9 cellular contexts compared by ENCODE assay signal in the genomic region with DNA sequence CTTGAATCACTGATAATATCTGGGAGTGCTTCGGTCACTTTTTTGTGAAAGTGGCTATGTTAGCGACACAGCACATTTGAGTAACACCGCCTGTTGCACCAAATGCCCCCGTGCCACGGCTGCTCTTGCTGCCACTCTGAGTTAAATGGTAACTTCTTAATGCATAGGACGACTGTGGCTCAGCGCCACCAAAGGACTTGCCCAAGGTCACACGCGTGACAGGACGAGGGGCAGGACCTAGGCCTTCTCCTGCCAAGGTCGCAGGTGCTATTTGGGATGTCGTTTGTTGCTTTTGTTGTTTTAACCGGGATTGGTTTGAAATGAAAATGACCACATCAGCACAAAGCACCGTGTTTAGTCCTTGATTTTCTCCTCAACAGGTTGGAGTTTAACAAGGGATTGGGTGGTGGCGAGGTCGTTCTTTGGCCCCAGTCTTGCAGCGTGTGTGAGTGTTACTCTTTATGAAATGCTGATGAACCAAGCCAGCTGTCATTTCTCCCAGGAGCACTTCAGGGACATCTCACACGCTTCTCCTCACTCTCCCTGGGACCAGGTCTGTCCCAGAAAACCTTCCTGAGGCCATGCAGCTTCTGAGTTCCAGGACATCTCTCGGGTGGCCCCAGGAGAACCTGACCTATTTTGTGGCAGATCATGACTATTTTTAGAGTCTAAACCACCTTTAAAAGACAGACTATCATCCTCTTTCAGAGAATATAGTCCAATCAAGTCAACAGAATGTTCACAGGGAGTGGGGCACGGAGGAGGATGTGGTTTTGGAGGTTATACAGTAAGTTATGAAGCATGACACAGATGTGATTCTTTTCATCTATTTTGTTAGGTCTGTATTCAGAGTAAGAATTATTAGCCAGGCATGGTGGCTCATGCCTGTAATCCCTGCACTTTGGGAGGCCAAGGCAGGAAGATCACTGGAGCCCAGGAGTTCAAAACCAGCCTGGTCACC. TPM values are rescaled to one million over a fixed set of nuclear protein-coding genes. Genes with fewer than 3 reads are reported as not detected.
DNase-seq lines count a peak whose midpoint lies in the region; ATAC-seq and TF ChIP-seq lines count a peak whose summit lies in the region.
"Had no signal": no experiment of that assay in that cellular context is flagged by ENCODE, and none has a peak within 500 bp of the region (broad histone marks: within the 10 kb centered on the region; RNA-seq: fewer than 3 reads in every experiment).

No MANE protein-coding gene starts in this region.

- in situ Hi-C loops in gastrocnemius medialis (cut with MboI; ENCODE audit: low sequenced_read_pairs in 4 of 4), result no loop called here

- H4K20me1 ChIP-seq in fibroblast of lung (ENCODE audit: control insufficient read depth, extremely low read depth, insufficient read depth, low read length), result no peaks in the 10 kb centered on the region

- no peak for TF ChIP-seq POLR2A in gastrocnemius medialis (IDR thresholded peaks at IDR 0.05)
- no peak for TF ChIP-seq POLR2A in breast epithelium (IDR thresholded peaks at IDR 0.05)

- no peak overlapping the region for H2AFZ ChIP-seq in fibroblast of lung (ENCODE audit: low read length)

- H3K36me3 ChIP-seq in fibroblast of lung (ENCODE audit: control insufficient read depth, insufficient read depth, low read length) (no peaks in the 10 kb centered on the region), gastrocnemius medialis (no peaks in the 10 kb centered on the region), breast epithelium (no peaks in the 10 kb centered on the region)

- H3K4me3 ChIP-seq in fibroblast of lung (replicated peaks in 1 of 4; ENCODE audit: control extremely low read depth in 1 of 4, insufficient read depth in 1 of 4, low read depth in 3 of 4, low read length in 4 of 4), result no peak overlapping the region
- H3K4me3 ChIP-seq in gastrocnemius medialis, result no peak overlapping the region
- H3K4me3 ChIP-seq in breast epithelium, result no peak overlapping the region

- H3K4me1 ChIP-seq in fibroblast of lung (ENCODE audit: control insufficient read depth, extremely low read depth, insufficient read depth, low read length) (peaks cover 21% of the 10 kb centered on the region), gastrocnemius medialis (no peaks in the 10 kb centered on the region), breast epithelium (no peaks in the 10 kb centered on the region)

- H3K27me3 ChIP-seq in fibroblast of lung (ENCODE audit: control insufficient read depth, insufficient read depth, low read length) (no peaks in the 10 kb centered on the region), gastrocnemius medialis (no peaks in the 10 kb centered on the region), breast epithelium (no peaks in the 10 kb centered on the region)

- H3K9me3 ChIP-seq in fibroblast of lung (ENCODE audit: control insufficient read depth, insufficient read depth, low read depth, low read length) (no peaks in the 10 kb centered on the region), gastrocnemius medialis (no peaks in the 10 kb centered on the region), breast epithelium (no peaks in the 10 kb centered on the region)

- intact Hi-C loops in gastrocnemius medialis (cut with DNase I; ENCODE audit: low total_unique reads), result no loop called here
- intact Hi-C loops in breast epithelium (cut with DNase I; ENCODE audit: low total_unique reads), result loop anchor here (2.0 kb wide), 1 partner anchor 28 kb away; no protein-coding TSS in a partner anchor

- no peak overlapping the region for H3K9ac ChIP-seq in fibroblast of lung (ENCODE audit: insufficient read depth, low read length)

- H3K27ac ChIP-seq in fibroblast of lung (ENCODE audit: insufficient read depth, low read length), result peak overlapping the region; percentile 43
- H3K27ac ChIP-seq in gastrocnemius medialis, result no peak overlapping the region
- H3K27ac ChIP-seq in breast epithelium, result no peak overlapping the region

- TF ChIP-seq CTCF in fibroblast of lung (conservative IDR thresholded peaks at IDR 0.05 in 1 of 2, IDR thresholded peaks at IDR 0.05 in 1 of 2; ENCODE audit: low read depth in 1 of 2, low read length in 2 of 2), result no peak
- TF ChIP-seq CTCF in gastrocnemius medialis (IDR thresholded peaks at IDR 0.05 in 4 of 5, conservative IDR thresholded peaks at IDR 0.05 in 1 of 5), result no peak
- TF ChIP-seq CTCF in breast epithelium (IDR thresholded peaks at IDR 0.05), result no peak

- peak; percentile 22 for DNase-seq in stimulated activated CD8-positive, alpha-beta memory T cell treated with anti-CD3 and anti-CD28 coated beads, Interleukin-12 subunit alpha, Interleukin-12 subunit beta, amount 100 ng/mL, for 1 hour (ENCODE audit: low read depth)
- no peak for DNase-seq in stimulated activated CD8-positive, alpha-beta memory T cell treated with anti-CD3 and anti-CD28 coated beads, Interleukin-4, amount 100 ng/mL, for 48 hours
- DNase-seq in T-helper 22 cell (ENCODE audit: low read depth), result peak; percentile 37
- DNase-seq in fibroblast of lung (ENCODE audit: low read depth in 2 of 2), result peak; percentile 49 to 92
- no peak for DNase-seq in NOMO-1 treated with dmso at 0.1 percent for 144 hours (lab: John Stamatoyannopoulos, UW; ENCODE audit: unreplicated experiment)
- no peak for DNase-seq in NCI-H1092 (lab: John Stamatoyannopoulos, UW)
- DNase-seq in gastrocnemius medialis, result no peak
- no peak for DNase-seq in breast epithelium (ENCODE audit: low spot score in 2 of 2)

- H3K79me2 ChIP-seq in fibroblast of lung (ENCODE audit: control insufficient read depth, insufficient read depth, low read length), result peaks cover 23% of the 10 kb centered on the region

- no peak overlapping the region for H3K4me2 ChIP-seq in fibroblast of lung (ENCODE audit: extremely low read depth, insufficient read depth, low read length)

- no peak for ATAC-seq in gastrocnemius medialis
- ATAC-seq: Right ventricle myocardium inferior had no signal

RNA-seq across cellular contexts. Expression of a gene that starts 49.9 kb away (rescaled TPM):
- total RNA-seq in fibroblast of lung (38.0 and 56.0 TPM in 2 replicates), gastrocnemius medialis (1 to 10 TPM; 2.0 to 8.6 (median 3.5) TPM), breast epithelium (1 to 10 TPM; 4.9 to 9.1 (median 7.2) TPM)
- 31.0 and 35.0 TPM in 2 replicates for polyA plus RNA-seq in fibroblast of lung
- polyA plus RNA-seq in fibroblast of lung (2012), result 26.9 and 35.7 TPM in 2 replicates
- 30.9 and 31.1 TPM in 2 replicates for polyA minus RNA-seq in fibroblast of lung (ENCODE audit: low replicate concordance)

Comparison
In these comparisons a context has a peak if more than half of its experiments do, and no peak if none do; other contexts are left out.
1. DNase-seq: peak in stimulated activated CD8-positive, alpha-beta memory T cell treated with anti-CD3 and anti-CD28 coated beads, Interleukin-12 subunit alpha, Interleukin-12 subunit beta, amount 100 ng/mL, for 1 hour (single experiment), T-helper 22 cell (single experiment) and fibroblast of lung (2 of 2); none in stimulated activated CD8-positive, alpha-beta memory T cell treated with anti-CD3 and anti-CD28 coated beads, Interleukin-4, amount 100 ng/mL, for 48 hours (single experiment), NOMO-1 treated with dmso at 0.1 percent for 144 hours (single experiment), NCI-H1092 (single experiment), gastrocnemius medialis (0 of 2) and breast epithelium (0 of 2).